Comparison of ENCODE assay signal across 8 cellular contexts in the genomic region with DNA sequence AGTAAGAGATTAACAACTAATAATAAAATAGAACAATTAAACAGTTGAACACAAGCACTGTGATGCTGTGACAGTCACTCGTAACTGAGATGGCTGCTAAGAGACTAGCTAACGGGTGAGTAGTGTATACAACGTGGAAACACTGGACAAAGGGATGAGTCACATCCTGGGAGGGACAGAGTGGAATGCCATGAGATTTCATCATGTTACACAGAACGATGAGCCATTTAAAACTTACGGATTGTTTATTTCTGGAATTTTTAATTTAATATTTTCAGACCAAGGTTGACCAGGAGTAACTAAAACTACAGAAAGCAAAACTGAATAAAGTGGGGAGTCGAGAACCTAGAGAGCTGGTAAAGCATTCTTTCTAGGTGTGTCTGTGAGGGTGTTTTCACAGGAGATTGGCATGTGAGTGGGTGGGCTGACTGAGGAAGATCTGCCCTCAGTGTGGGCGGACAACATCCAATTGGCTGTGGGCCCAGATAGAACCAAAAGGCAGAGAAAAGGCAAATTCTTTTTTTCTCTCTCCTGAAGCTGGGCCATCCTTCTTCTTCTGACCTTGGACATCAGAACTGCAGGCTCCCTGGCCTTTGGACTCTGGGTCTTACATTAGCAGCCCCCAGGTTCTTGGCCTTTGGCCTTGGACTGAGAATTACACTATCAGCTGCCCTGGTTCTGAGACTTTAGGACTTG. TPM values are rescaled to one million over a fixed set of nuclear protein-coding genes. Genes with fewer than 3 reads are reported as not detected.
A peak's percentile ranks its signal among the peaks of the same experiment; 100 is the strongest.
DNase-seq lines count a peak whose midpoint lies in the region; ATAC-seq and TF ChIP-seq lines count a peak whose summit lies in the region.

No MANE protein-coding gene starts in this region.

- H3K9me3 Mint-ChIP-seq in type B pancreatic cell, result no peaks in the 10 kb centered on the region

- no peak overlapping the region for H3K9ac ChIP-seq in colonic mucosa (ENCODE audit: low read depth in 2 of 2, low read length in 2 of 2)

- intact Hi-C loops in colonic mucosa (cut with DNase I) (loop anchor here (10.0 kb wide), 1 partner anchor 375 kb away; no protein-coding TSS in a partner anchor), mucosa of descending colon (cut with DNase I, micrococcal nuclease) (no loop called here)

- TF ChIP-seq CTCF in AG09309 (IDR thresholded peaks at IDR 0.05; ENCODE audit: control insufficient read depth, insufficient read depth, low read depth, low read length, missing control alignments) (no peak), colonic mucosa (IDR thresholded peaks at IDR 0.05) (no peak), mucosa of descending colon (IDR thresholded peaks at IDR 0.05) (no peak), type B pancreatic cell (conservative IDR thresholded peaks at IDR 0.05) (no peak)

- H3K27me3 Mint-ChIP-seq in type B pancreatic cell, result no peaks in the 10 kb centered on the region

- H3K27ac Mint-ChIP-seq in type B pancreatic cell, result peak overlapping the region; percentile 83

- H3K4me1 Mint-ChIP-seq in type B pancreatic cell (ENCODE audit: unreplicated experiment), result peaks cover 4% of the 10 kb centered on the region

- H3K4me3 ChIP-seq in AG09309 (ENCODE audit: control insufficient read depth, low read depth, low read length) (peak overlapping the region; percentile 26), colonic mucosa (no peak overlapping the region), mucosa of descending colon (no peak overlapping the region)

- H3K36me3 Mint-ChIP-seq in type B pancreatic cell, result no peaks in the 10 kb centered on the region

- DNase-seq in AG09309 (ENCODE audit: low read depth) (peak; percentile 94), SK-MEL-5 (ENCODE audit: low read depth, low spot score) (peak; percentile 90), colonic mucosa (no peak), mucosa of descending colon (peak in 1 of 3 donors; percentile 31), type B pancreatic cell (ENCODE audit: extremely low spot score, unreplicated experiment) (no peak), DMS79 treated with DMSO at 0.1 percent for 48 hours (lab: John Stamatoyannopoulos, UW) (no peak)

- H3K4me1 ChIP-seq in colonic mucosa (no peaks in the 10 kb centered on the region), mucosa of descending colon (ENCODE audit: low read depth) (peaks cover 20% of the 10 kb centered on the region)

- in situ Hi-C loops in SK-MEL-5 (cut with HindIII; ENCODE audit: low pct_unique_long_range_greater_than_20kb, low sequenced_read_pairs), result no loop called here

- H3K27ac ChIP-seq in colonic mucosa, result peak overlapping the region; percentile 0

- H3K36me3 ChIP-seq in colonic mucosa, result no peaks in the 10 kb centered on the region
- no peaks in the 10 kb centered on the region for H3K36me3 ChIP-seq in mucosa of descending colon (ENCODE audit: low read depth)

- no peak overlapping the region for H3K4me3 Mint-ChIP-seq in type B pancreatic cell

- H3K27me3 ChIP-seq in colonic mucosa, result no peaks in the 10 kb centered on the region

- peak; percentile 56 for ATAC-seq in GM18868 (IDR thresholded peaks at IDR 0.05; ENCODE audit: unreplicated experiment)
- peak; percentile 44 for ATAC-seq in HG03066 (IDR thresholded peaks at IDR 0.05; ENCODE audit: low read depth, unreplicated experiment)
- peak; percentile 84 for ATAC-seq in mucosa of descending colon

- no peaks in the 10 kb centered on the region for H3K9me3 ChIP-seq in colonic mucosa
- no peaks in the 10 kb centered on the region for H3K9me3 ChIP-seq in mucosa of descending colon

RNA-seq across cellular contexts. Expression of a gene that starts 14.6 kb away (rescaled TPM):
- total RNA-seq in SK-MEL-5 (2014; rRNA removed; shearing (Covaris generic)), result 2,807 and 3,205 TPM in 2 replicates
- polyA plus RNA-seq in SK-MEL-5 (2015; cell fraction: cytosol; rRNA removed), result 1,216 and 2,119 TPM in 2 replicates
- 98.5 and 120 TPM in 2 replicates for polyA plus RNA-seq in SK-MEL-5 (2015; cell fraction: nucleus; rRNA removed)
- total RNA-seq in colonic mucosa (1,000 to 10,000 TPM; 2,226 to 3,150 TPM), mucosa of descending colon (1,000 to 10,000 TPM in 2 of 3 donors, 100 to 1,000 TPM in 1; 798 to 2,724 (median 1,605) TPM), type B pancreatic cell (ENCODE audit: low replicate concordance) (1,269 and 1,391 TPM in 2 replicates)

RNA-seq across cellular contexts. Expression of a gene that starts 39.1 kb away (rescaled TPM):
- total RNA-seq in SK-MEL-5 (2014; rRNA removed; shearing (Covaris generic)), result 0.98 and 2.9 TPM in 2 replicates
- polyA plus RNA-seq in SK-MEL-5 (2015; cell fraction: cytosol; rRNA removed), result 0.37 and 0.87 TPM in 2 replicates
- polyA plus RNA-seq in SK-MEL-5 (2015; cell fraction: nucleus; rRNA removed), result 0.18 and 2.4 TPM in 2 replicates
- total RNA-seq in colonic mucosa, result 100 to 1,000 TPM in 1 of 2 donors, 10 to 100 TPM in 1; 88.1 to 158 TPM
- 100 to 1,000 TPM in 1 of 3 donors, 10 to 100 TPM in 2; 40.2 to 132 (median 63.2) TPM for total RNA-seq in mucosa of descending colon
- 2.1 and 3.3 TPM in 2 replicates for total RNA-seq in type B pancreatic cell (ENCODE audit: low replicate concordance)

RNA-seq across cellular contexts. Expression of a gene that starts 50.9 kb away (rescaled TPM):
- total RNA-seq in SK-MEL-5 (2014; rRNA removed; shearing (Covaris generic)), result 86.3 and 98.3 TPM in 2 replicates
- 59.1 and 66.4 TPM in 2 replicates for polyA plus RNA-seq in SK-MEL-5 (2015; cell fraction: cytosol; rRNA removed)
- polyA plus RNA-seq in SK-MEL-5 (2015; cell fraction: nucleus; rRNA removed), result 23.2 and 31.9 TPM in 2 replicates
- 100 to 1,000 TPM in 1 of 2 donors, 10 to 100 TPM in 1; 96.2 to 118 TPM for total RNA-seq in colonic mucosa
- total RNA-seq in mucosa of descending colon, result 10 to 100 TPM; 73.0 to 95.2 (median 85.0) TPM
- total RNA-seq in type B pancreatic cell (ENCODE audit: low replicate concordance), result 61.4 and 62.2 TPM in 2 replicates

Comparison
In these comparisons a context has a peak if more than half of its experiments do, and no peak if none do; other contexts are left out.
1. DNase-seq: peak in AG09309 (single experiment) and SK-MEL-5 (single experiment); none in colonic mucosa (single experiment), type B pancreatic cell (single experiment) and DMS79 treated with DMSO at 0.1 percent for 48 hours (single experiment).
2. Peak in every context shown above with its lines, with median percentiles within 50 percentile points of each other: ATAC-seq.